ENCODE assay signal across 12 cellular contexts in genomic region chr15:88383354-88383753, GRCh38.
DNase-seq lines count a peak whose midpoint lies in the region; ATAC-seq and TF ChIP-seq lines count a peak whose summit lies in the region.
"Had no signal": no experiment of that assay in that cellular context is flagged by ENCODE, and none has a peak within 500 bp of the region (broad histone marks: within the 10 kb centered on the region; RNA-seq: fewer than 3 reads in every experiment).

No MANE protein-coding gene starts in this region.

- H3K9me3 ChIP-seq in right cardiac atrium (ENCODE audit: control insufficient read depth, low read length) (no peaks in the 10 kb centered on the region), subcutaneous abdominal adipose tissue (ENCODE audit: control insufficient read depth in 5 of 5, low read length in 5 of 5) (no peaks in the 10 kb centered on the region)
- H3K9me3 ChIP-seq: HAP-1 had no signal

- intact Hi-C loops in Right ventricle myocardium superior (cut with DNase I) = no loop called here
- intact Hi-C loops in right cardiac atrium (cut with DNase I) = no loop called here
- intact Hi-C loops in CD14-positive monocyte (cut with micrococcal nuclease) = no loop called here
- intact Hi-C loops in cardiac septum (cut with DNase I) = no loop called here

- H3K4me3 ChIP-seq in right cardiac atrium (ENCODE audit: low read length) (no peak overlapping the region), subcutaneous abdominal adipose tissue (ENCODE audit: low read depth in 1 of 5, low read length in 5 of 5) (no peak overlapping the region)
- H3K4me3 ChIP-seq: GM23248, HAP-1 had no signal

- no peaks in the 10 kb centered on the region for H3K4me1 ChIP-seq in right cardiac atrium (ENCODE audit: control insufficient read depth, insufficient read depth, low read length)
- peaks cover 4 to 30% (median 23%) of the 10 kb centered on the region in 5 donors for H3K4me1 ChIP-seq in subcutaneous abdominal adipose tissue (ENCODE audit: control insufficient read depth in 5 of 5, insufficient read depth in 5 of 5, low read length in 5 of 5)
- H3K4me1 ChIP-seq: HAP-1 had no signal

- peak; percentile 83 for ATAC-seq in Right ventricle myocardium superior (ENCODE audit: poor library complexity)
- no peak for ATAC-seq in right cardiac atrium
- no peak for ATAC-seq in GM21825 (IDR thresholded peaks at IDR 0.05; ENCODE audit: unreplicated experiment)
- ATAC-seq: CD8-positive, alpha-beta T cell had no signal

- H3K27ac ChIP-seq in right cardiac atrium (ENCODE audit: low read length) = no peak overlapping the region
- peak overlapping the region; percentile 58 for H3K27ac ChIP-seq in subcutaneous abdominal adipose tissue (ENCODE audit: low read depth, low read length)

- H3K4me3 Mint-ChIP-seq in CD14-positive monocyte = no peak overlapping the region
- H3K4me3 Mint-ChIP-seq: CD8-positive, alpha-beta T cell had no signal

- H3K9ac ChIP-seq in subcutaneous abdominal adipose tissue (ENCODE audit: low read length in 5 of 5) = no peak overlapping the region
- H3K9ac ChIP-seq: GM23248 had no signal

- H3K9me3 Mint-ChIP-seq in CD14-positive monocyte = peaks cover 0 to 6% (median 0%) of the 10 kb centered on the region in 7 donors
- H3K9me3 Mint-ChIP-seq: CD8-positive, alpha-beta T cell had no signal

- no peak overlapping the region for H3K27ac Mint-ChIP-seq in CD14-positive monocyte
- H3K27ac Mint-ChIP-seq: CD8-positive, alpha-beta T cell had no signal

- H3K4me1 Mint-ChIP-seq in CD14-positive monocyte = no peaks in the 10 kb centered on the region

- H3K36me3 ChIP-seq in subcutaneous abdominal adipose tissue (ENCODE audit: control insufficient read depth in 5 of 5, insufficient read depth in 5 of 5, low read length in 5 of 5) = no peaks in the 10 kb centered on the region
- H3K36me3 ChIP-seq: HAP-1 had no signal

- TF ChIP-seq CTCF in CD14-positive monocyte (IDR thresholded peaks at IDR 0.05) = no peak

- WGBS in right cardiac atrium = 52% methylated on average over 1 of the region's 1 CpG

- peaks cover 13 to 23% (median 13%) of the 10 kb centered on the region in 3 donors for H3K27me3 Mint-ChIP-seq in CD14-positive monocyte (ENCODE audit: low read depth in 3 of 3)

- H3K27me3 ChIP-seq in right cardiac atrium (ENCODE audit: control insufficient read depth, insufficient read depth) (no peaks in the 10 kb centered on the region), subcutaneous abdominal adipose tissue (ENCODE audit: control insufficient read depth in 5 of 5, insufficient read depth in 4 of 5, low read length in 5 of 5) (no peaks in the 10 kb centered on the region)

- no peaks in the 10 kb centered on the region for H3K36me3 Mint-ChIP-seq in CD14-positive monocyte
- H3K36me3 Mint-ChIP-seq: CD8-positive, alpha-beta T cell had no signal

- peak; percentile 53 for DNase-seq in Right ventricle myocardium superior
- no peak for DNase-seq in right cardiac atrium
- peak; percentile 21 for DNase-seq in CD14-positive monocyte (ENCODE audit: low spot score)
- DNase-seq in cardiac septum (ENCODE audit: low spot score) = peak; percentile 35
- DNase-seq in foreskin melanocyte = no peak
- DNase-seq: AML-193; Calu3; CD8-positive, alpha-beta T cell had no signal

Comparison
In these comparisons a context has a peak if more than half of its experiments do, and no peak if none do; other contexts are left out.
1. DNase-seq: peak in Right ventricle myocardium superior (single experiment), CD14-positive monocyte (single experiment) and cardiac septum (single experiment); none in right cardiac atrium (0 of 3) and foreskin melanocyte (single experiment).